ENCODE assay signal across 39 cellular contexts in genomic region chr17:61639818-61640217, GRCh38. TPM values are rescaled to one million over a fixed set of nuclear protein-coding genes. Genes with fewer than 3 reads are reported as not detected.
"Had no signal": no experiment of that assay in that cellular context is flagged by ENCODE, and none has a peak within 500 bp of the region (broad histone marks: within the 10 kb centered on the region; RNA-seq: fewer than 3 reads in every experiment).

No MANE protein-coding gene starts in this region.

- H3K27me3 ChIP-seq: MG63 had no signal

- H3K36me3 ChIP-seq: MG63 had no signal

- DNase-seq: Karpas-422, Kasumi-1, MG63, MM.1S, MV-4-11, NCI-H1048, NCI-H1092, NCI-H1092 treated with DMSO at 0.1 percent for 48 hours, NCI-H1105, NCI-H1105 treated with DMSO at 0.1 percent for 48 hours, NCI-H1417, NCI-H1417 treated with DMSO at 0.1 percent for 48 hours, NCI-H1436, NCI-H1436 treated with DMSO at 0.1 percent for 48 hours, NCI-H146, NCI-H1694, NCI-H1694 treated with DMSO at 0.1 percent for 48 hours, NCI-H187, NCI-H187 treated with DMSO at 0.1 percent for 48 hours, NCI-H1930, NCI-H2029, NCI-H2029 treated with DMSO at 0.1 percent for 48 hours, NCI-H2081, NCI-H2081 treated with DMSO at 0.1 percent for 48 hours, NCI-H2107, NCI-H2171, NCI-H2171 treated with DMSO at 0.1 percent for 48 hours, NCI-H2227 treated with DMSO at 0.1 percent for 48 hours, NCI-H226, NCI-H345, NCI-H446, NCI-H446 treated with DMSO at 0.1 percent for 48 hours, NCI-H510A, NCI-H510A treated with DMSO at 0.1 percent for 48 hours, NCI-H524 had no signal

- H3K9me3 ChIP-seq: MG63 had no signal

- H3K4me3 ChIP-seq: MG63 had no signal

RNA-seq across cellular contexts. Expression of gene NACA2, which starts 48.8 kb away (rescaled TPM):
- total RNA-seq: LHCN-M2, M059J, MCF 10A, NCI-H460 had no signal
